Comparison of ENCODE assay signal across 13 cellular contexts in genomic region chr12:21642707-21643389, GRCh38. TPM values are rescaled to one million over a fixed set of nuclear protein-coding genes. Genes with fewer than 3 reads are reported as not detected.
DNase-seq lines count a peak whose midpoint lies in the region; ATAC-seq, FAIRE-seq and TF ChIP-seq lines count a peak whose summit lies in the region.
"Had no signal": no experiment of that assay in that cellular context is flagged by ENCODE, and none has a peak within 500 bp of the region (broad histone marks: within the 10 kb centered on the region; RNA-seq: fewer than 3 reads in every experiment).

No MANE protein-coding gene starts in this region.

- H3K36me3 ChIP-seq in GM12878 (ENCODE audit: control insufficient read depth in 2 of 2, insufficient read depth in 2 of 2, low read length in 1 of 2), result peaks cover 2 to 28% of the 10 kb centered on the region in 2 experiments
- H3K36me3 ChIP-seq in effector memory CD4-positive, alpha-beta T cell (ENCODE audit: control insufficient read depth, insufficient read depth, low read length), result peaks cover 73% of the 10 kb centered on the region
- H3K36me3 ChIP-seq: uterus had no signal

- H3K4me1 ChIP-seq in GM12878 (ENCODE audit: control insufficient read depth, insufficient read depth, low read length), result no peaks in the 10 kb centered on the region
- H3K4me1 ChIP-seq in effector memory CD4-positive, alpha-beta T cell (ENCODE audit: control insufficient read depth, insufficient read depth, low read length, poor library complexity, severe bottlenecking), result peaks cover 15% of the 10 kb centered on the region
- H3K4me1 ChIP-seq: parathyroid adenoma, uterus had no signal

- no peaks in the 10 kb centered on the region for H3K9me3 ChIP-seq in GM12878 (replicated peaks; ENCODE audit: control insufficient read depth, insufficient read depth, low read length)
- no peaks in the 10 kb centered on the region for H3K9me3 ChIP-seq in effector memory CD4-positive, alpha-beta T cell (ENCODE audit: control insufficient read depth, low read length)
- H3K9me3 ChIP-seq: uterus had no signal

- POLR2A ChIA-PET in GM12878 (lab: Charles Lee), result no interaction called here

- SMC1A ChIA-PET in GM12878 (lab: Charles Lee; ENCODE audit: uncharacterized antibody, unreplicated experiment), result interaction anchor here (0.9 to 3.0 kb wide), 5 partner anchors 10 to 204 kb away, joined by 3 to 19 read pairs (median 4); partner anchors contain the start of gene LDHB

- TF ChIP-seq EP300 in GM12878 (IDR thresholded peaks at IDR 0.05; ENCODE audit: borderline replicate concordance in 1 of 2, control insufficient read depth in 1 of 2, low read depth in 2 of 2, low read length in 2 of 2), result no peak

- peak overlapping the region; percentile 61 to 87 for H3K4me3 Mint-ChIP-seq in activated T-cell treated with anti-CD3 and anti-CD28 coated beads, Interleukin-2, amount 50 U/mL, for 72 hours

- peaks cover 22 to 56% of the 10 kb centered on the region in 2 donors for H3K36me3 Mint-ChIP-seq in activated T-cell treated with anti-CD3 and anti-CD28 coated beads, Interleukin-2, amount 50 U/mL, for 72 hours (ENCODE audit: insufficient read depth in 2 of 2)

- H4K20me1 ChIP-seq in GM12878 (ENCODE audit: control insufficient read depth, insufficient read depth), result no peaks in the 10 kb centered on the region

- RAD21 ChIA-PET in GM12878 (lab: Charles Lee; ENCODE audit: unreplicated experiment), result interaction anchor here (0.6 to 1.5 kb wide), 4 partner anchors 11 to 82 kb away, joined by 3 to 5 read pairs (median 3); no protein-coding TSS in a partner anchor

- in situ Hi-C loops in GM12878 (cut with MboI), result no loop called here

- H3K27me3 ChIP-seq in GM12878 (replicated peaks in 1 of 2; ENCODE audit: control insufficient read depth in 2 of 2, insufficient read depth in 2 of 2, low read length in 1 of 2), result no peaks in the 10 kb centered on the region
- H3K27me3 ChIP-seq in effector memory CD4-positive, alpha-beta T cell (replicated peaks; ENCODE audit: control insufficient read depth, insufficient read depth, low read length, poor library complexity, severe bottlenecking), result no peaks in the 10 kb centered on the region
- H3K27me3 ChIP-seq: uterus had no signal

- WGBS in GM12878 (ENCODE audit: insufficient coverage, insufficient replicate concordance, low lambda C conversion rate, missing lambda C conversion rate), result 96% methylated on average over 1 of the region's 1 CpG

- no peak for TF ChIP-seq CTCF in GM12878 (IDR thresholded peaks at IDR 0.05 in 2 of 3, conservative IDR thresholded peaks at IDR 0.05 in 1 of 3; ENCODE audit: control insufficient read depth in 2 of 3, extremely low read depth in 1 of 3, insufficient read depth in 1 of 3, low read depth in 3 of 3, low read length in 3 of 3)
- TF ChIP-seq CTCF in coronary artery (IDR thresholded peaks at IDR 0.05), result no peak

- no peaks in the 10 kb centered on the region for H3K27me3 Mint-ChIP-seq in activated T-cell treated with anti-CD3 and anti-CD28 coated beads, Interleukin-2, amount 50 U/mL, for 72 hours (ENCODE audit: low read depth)

- ATAC-seq in activated T-cell treated with anti-CD3 and anti-CD28 coated beads, Interleukin-2, amount 50 U/mL, for 72 hours (replicated peaks in 1 of 2), result peak; percentile 55 to 75
- peak; percentile 53 for ATAC-seq in HG03025 (IDR thresholded peaks at IDR 0.05; ENCODE audit: low FRiP score, unreplicated experiment)
- ATAC-seq in GM12878, result peak; percentile 82
- ATAC-seq in stimulated activated naive CD8-positive, alpha-beta T cell treated with anti-CD3 and anti-CD28 coated beads, Interleukin-15, Interleukin-2, amounts not matched to agents 100 U/mL and 50 U/mL, for 24 hours, result peak; percentile 73
- ATAC-seq: HCT116 had no signal

- no peak for FAIRE-seq in GM12878 (lab: Jason Lieb, UNC)
- FAIRE-seq: islet of Langerhans had no signal

- BruUV-seq in GM12878 (replicated peaks; lab: Mats Ljungman, UMichigan), result no TSS peak

- H3K27ac ChIP-seq in GM12878 (ENCODE audit: control insufficient read depth, insufficient read depth) (no peak overlapping the region), coronary artery (no peak overlapping the region)
- no peak overlapping the region for H3K27ac ChIP-seq in effector memory CD4-positive, alpha-beta T cell (ENCODE audit: insufficient read depth, low read length, poor library complexity, severe bottlenecking)
- H3K27ac ChIP-seq: parathyroid adenoma, uterus had no signal

- H3K9ac ChIP-seq in GM12878 (ENCODE audit: control insufficient read depth, insufficient read depth, low read length), result no peak overlapping the region
- H3K9ac ChIP-seq: parathyroid adenoma had no signal

- H3K79me2 ChIP-seq in GM12878 (ENCODE audit: control insufficient read depth, insufficient read depth, low read length), result peaks cover 2% of the 10 kb centered on the region
- H3K79me2 ChIP-seq: parathyroid adenoma had no signal

- CTCF ChIA-PET in GM12878 (lab: Yijun Ruan, JAX), result interaction anchor here (1.0 kb wide), 1 partner anchor 38 kb away, joined by 7 read pairs; no protein-coding TSS in a partner anchor

- no peak overlapping the region for H2AFZ ChIP-seq in GM12878 (ENCODE audit: control insufficient read depth, low read depth, low read length)
- H2AFZ ChIP-seq: parathyroid adenoma had no signal

- peak overlapping the region; percentile 97 for H3K27ac Mint-ChIP-seq in activated T-cell treated with anti-CD3 and anti-CD28 coated beads, Interleukin-2, amount 50 U/mL, for 72 hours

- TF ChIP-seq POLR2A in GM12878 (IDR thresholded peaks at IDR 0.05; ENCODE audit: low read depth, low read length), result no peak

- no peak for DNase-seq in activated T-cell treated with anti-CD3 and anti-CD28 coated beads, Interleukin-2, amount 50 U/mL, for 72 hours
- DNase-seq in activated T-cell treated with anti-CD3 and anti-CD28 coated beads for 4 hours (no peak), GM12878 (ENCODE audit: low read depth, low spot score) (no peak), kidney tubule cell (ENCODE audit: low spot score) (no peak), coronary artery (ENCODE audit: low spot score) (no peak)
- no peak for DNase-seq in stimulated activated naive CD8-positive, alpha-beta T cell treated with anti-CD3 and anti-CD28 coated beads, Interleukin-15, Interleukin-2, amounts not matched to agents 100 U/mL and 50 U/mL, for 24 hours
- DNase-seq in effector memory CD4-positive, alpha-beta T cell, result no peak
- DNase-seq: effector CD4-positive, alpha-beta T cell; uterus had no signal

- no peak overlapping the region for H3K4me2 ChIP-seq in GM12878 (ENCODE audit: control insufficient read depth, insufficient read depth)

- intact Hi-C loops in GM12878 (cut with micrococcal nuclease; ENCODE audit: unreplicated experiment), result loop anchor here (2.0 kb wide), 1 partner anchor 14 kb away; the partner anchor contains the start of gene LDHB

- no peaks in the 10 kb centered on the region for H3K9me3 Mint-ChIP-seq in activated T-cell treated with anti-CD3 and anti-CD28 coated beads, Interleukin-2, amount 50 U/mL, for 72 hours

- H3K4me1 Mint-ChIP-seq in activated T-cell treated with anti-CD3 and anti-CD28 coated beads, Interleukin-2, amount 50 U/mL, for 72 hours (ENCODE audit: low read depth), result peaks cover 75% of the 10 kb centered on the region

- TF ChIP-seq RAD21 in GM12878 (IDR thresholded peaks at IDR 0.05; ENCODE audit: insufficient read depth, low read depth, low read length), result no peak

- no peak overlapping the region for H3K4me3 ChIP-seq in GM12878
- no peak overlapping the region for H3K4me3 ChIP-seq in effector memory CD4-positive, alpha-beta T cell (ENCODE audit: insufficient read depth, low read depth, low read length, poor library complexity, severe bottlenecking)
- no peak overlapping the region for H3K4me3 ChIP-seq in coronary artery
- H3K4me3 ChIP-seq: uterus had no signal

TF ChIP-seq in GM12878, 131 proteins besides CTCF, POLR2A, EP300 and RAD21 (continues in another document):
- TF ChIP-seq SP1 (IDR thresholded peaks at IDR 0.05; ENCODE audit: low read depth, low read length), result no peak
- no peak for TF ChIP-seq NRF1 (conservative IDR thresholded peaks at IDR 0.05; ENCODE audit: low read depth, low read length)

RNA-seq across cellular contexts. Expression of gene LDHB, which starts 14.8 kb away (rescaled TPM):
- total RNA-seq in activated T-cell treated with anti-CD3 and anti-CD28 coated beads, Interleukin-2, amount 50 U/mL, for 72 hours, result 1,000 to 10,000 TPM; 1,381 to 1,488 TPM
- 182 and 191 TPM in 2 replicates for total RNA-seq in GM12878 (2013; cell fraction: nucleolus; rRNA removed)
- total RNA-seq in GM12878 (2014; rRNA removed), result 800 and 1,059 TPM in 2 replicates
- total RNA-seq in GM12878 (2014; rRNA removed; fragmentation: Illumina TruSeq; extraction: Trizol), result 1,225 and 1,228 TPM in 2 replicates
- 1,270 and 1,289 TPM in 2 replicates for total RNA-seq in GM12878 (2021)
- polyA plus RNA-seq in GM12878 (2011; ENCODE audit: low read depth), result 1,011 TPM
- 1,442 and 2,024 TPM in 2 replicates for polyA plus RNA-seq in GM12878 (2011; rRNA removed)
- 546 and 722 TPM in 2 replicates for polyA plus RNA-seq in GM12878 (2011; cell fraction: cytosol; rRNA removed)
- polyA plus RNA-seq in GM12878 (2011; cell fraction: nucleus; rRNA removed), result 395 and 515 TPM in 2 replicates
- 1,044 and 1,064 TPM in 2 replicates for polyA plus RNA-seq in GM12878 (2012)
- 1,254 and 1,609 TPM in 2 replicates for polyA plus RNA-seq in GM12878 (2014; fragmentation: Illumina TruSeq; extraction: Trizol)
- polyA plus RNA-seq in GM12878 (2014; fragmentation: Nextera tagmentation; extraction: Ambion mirVana), result 1,000 to 10,000 TPM; 3,645 to 3,692 TPM
- 902 and 986 TPM in 2 replicates for polyA plus RNA-seq in GM12878 (2014; rRNA removed)
- 1,000 to 10,000 TPM; 1,711 to 1,747 TPM for polyA plus RNA-seq in GM12878 (2016; fragmentation: Nextera tagmentation; extraction: Ambion mirVana)
- polyA minus RNA-seq in GM12878 (2011; rRNA and poly(A)+ RNA removed), result 628 and 1,062 TPM in 2 replicates
- 221 and 296 TPM in 2 replicates for polyA minus RNA-seq in GM12878 (2011; cell fraction: cytosol; rRNA and poly(A)+ RNA removed)
- 86.6 and 128 TPM in 2 replicates for polyA minus RNA-seq in GM12878 (2011; cell fraction: nucleus; rRNA and poly(A)+ RNA removed)

RNA-seq across cellular contexts. Expression of gene GYS2, which starts 38.2 kb away (rescaled TPM):
- not detected for total RNA-seq in activated T-cell treated with anti-CD3 and anti-CD28 coated beads, Interleukin-2, amount 50 U/mL, for 72 hours
- not detected in 2 replicates for total RNA-seq in GM12878 (2013; cell fraction: nucleolus; rRNA removed)
- total RNA-seq in GM12878 (2014; rRNA removed) (not detected in 2 replicates), GM12878 (2014; rRNA removed; fragmentation: Illumina TruSeq; extraction: Trizol) (not detected in 2 replicates), GM12878 (2021) (not detected in 2 replicates)
- not detected for polyA plus RNA-seq in GM12878 (2011; ENCODE audit: low read depth)
- polyA plus RNA-seq in GM12878 (2011; rRNA removed) (not detected in 2 replicates), GM12878 (2014; fragmentation: Illumina TruSeq; extraction: Trizol) (not detected in 2 replicates), GM12878 (2014; fragmentation: Nextera tagmentation; extraction: Ambion mirVana) (not detected), GM12878 (2014; rRNA removed) (not detected in 2 replicates), GM12878 (2016; fragmentation: Nextera tagmentation; extraction: Ambion mirVana) (not detected)
- polyA plus RNA-seq in GM12878 (2011; cell fraction: cytosol; rRNA removed), result 0.03 TPM in 1 of 2 replicates, not detected in the other
- polyA plus RNA-seq in GM12878 (2011; cell fraction: nucleus; rRNA removed), result 0.18 and 0.27 TPM in 2 replicates
- not detected in 2 replicates for polyA plus RNA-seq in GM12878 (2012)
- polyA minus RNA-seq in GM12878 (2011; rRNA and poly(A)+ RNA removed), result not detected in 2 replicates
- polyA minus RNA-seq in GM12878 (2011; cell fraction: cytosol; rRNA and poly(A)+ RNA removed), result not detected in 2 replicates
- polyA minus RNA-seq in GM12878 (2011; cell fraction: nucleus; rRNA and poly(A)+ RNA removed), result not detected in 2 replicates
- total RNA-seq: uterus had no signal
